22 cellular contexts compared by ENCODE assay signal in the genomic region with DNA sequence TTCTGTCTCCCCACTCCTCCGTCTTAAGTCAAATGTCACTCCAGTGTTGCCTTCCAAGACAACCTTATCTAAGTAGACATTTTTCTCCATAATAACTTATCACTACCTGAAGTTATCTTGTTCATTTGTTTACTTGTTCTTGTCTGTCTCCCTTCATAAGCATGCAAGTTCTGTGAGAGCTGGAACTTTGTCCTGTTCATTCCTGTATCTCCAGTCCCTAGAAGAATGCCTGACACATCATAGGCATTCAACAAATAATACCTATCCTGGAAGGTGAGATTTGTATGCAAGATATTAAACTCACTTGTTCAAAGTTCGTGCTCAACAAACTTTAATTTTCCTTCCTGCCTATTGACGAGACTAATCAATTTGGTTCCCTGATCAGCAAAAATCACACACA. TPM values are rescaled to one million over a fixed set of nuclear protein-coding genes. Genes with fewer than 3 reads are reported as not detected.
A peak's percentile ranks its signal among the peaks of the same experiment; 100 is the strongest.
DNase-seq lines count a peak whose midpoint lies in the region; ATAC-seq and TF ChIP-seq lines count a peak whose summit lies in the region.
"Had no signal": no experiment of that assay in that cellular context is flagged by ENCODE, and none has a peak within 500 bp of the region (broad histone marks: within the 10 kb centered on the region; RNA-seq: fewer than 3 reads in every experiment).

No MANE protein-coding gene starts in this region.

- ATAC-seq in activated CD8-positive, alpha-beta memory T cell treated with anti-CD3 and anti-CD28 coated beads, Interleukin-2, amount 10 ng/mL, durations not matched to agents 7 days and 5 days, result no peak
- no peak for ATAC-seq in natural killer cell
- no peak for ATAC-seq in aorta (ENCODE audit: low FRiP score)
- no peak for ATAC-seq in GM23338
- ATAC-seq: HCT116, heart left ventricle, left colon, upper lobe of right lung had no signal

- no peak overlapping the region for H3K4me3 Mint-ChIP-seq in activated CD8-positive, alpha-beta memory T cell treated with anti-CD3 and anti-CD28 coated beads, Interleukin-2, amount 10 ng/mL, durations not matched to agents 7 days and 5 days
- H3K4me3 Mint-ChIP-seq in Caco-2 (ENCODE audit: unreplicated experiment) (peak overlapping the region; percentile 60), natural killer cell (no peak overlapping the region), neural progenitor cell (no peak overlapping the region), GM23338 (no peak overlapping the region)
- no peak overlapping the region for H3K4me3 Mint-ChIP-seq in activated naive CD8-positive, alpha-beta T cell
- H3K4me3 Mint-ChIP-seq: brain had no signal

- H3F3A ChIP-seq in neural progenitor cell (ENCODE audit: low read depth) (no peaks in the 10 kb centered on the region), GM23338 (replicated peaks; ENCODE audit: low read depth) (no peaks in the 10 kb centered on the region)

- H3K27me3 ChIP-seq in Caco-2 (replicated peaks; ENCODE audit: control insufficient read depth, insufficient read depth, low read length) (no peaks in the 10 kb centered on the region), aorta (ENCODE audit: control insufficient read depth in 1 of 2, insufficient read depth in 2 of 2, low read length in 1 of 2) (no peaks in the 10 kb centered on the region), neural progenitor cell (no peaks in the 10 kb centered on the region), GM23338 (ENCODE audit: insufficient read depth) (no peaks in the 10 kb centered on the region)
- H3K27me3 ChIP-seq: heart left ventricle, SJSA1, upper lobe of right lung had no signal

- no peaks in the 10 kb centered on the region for H3K9me3 ChIP-seq in Caco-2
- H3K9me3 ChIP-seq in aorta (ENCODE audit: control insufficient read depth, low read length), result no peaks in the 10 kb centered on the region
- no peaks in the 10 kb centered on the region for H3K9me3 ChIP-seq in neural progenitor cell (ENCODE audit: low read depth)
- H3K9me3 ChIP-seq: heart left ventricle, SJSA1, upper lobe of right lung had no signal

- peaks cover 49% of the 10 kb centered on the region for H3K4me1 Mint-ChIP-seq in activated CD8-positive, alpha-beta memory T cell treated with anti-CD3 and anti-CD28 coated beads, Interleukin-2, amount 10 ng/mL, durations not matched to agents 7 days and 5 days
- peaks cover 12% of the 10 kb centered on the region for H3K4me1 Mint-ChIP-seq in Caco-2 (ENCODE audit: low read depth, unreplicated experiment)
- H3K4me1 Mint-ChIP-seq in activated naive CD8-positive, alpha-beta T cell (ENCODE audit: low read depth), result peaks cover 38% of the 10 kb centered on the region
- H3K4me1 Mint-ChIP-seq in natural killer cell, result peaks cover 42 to 45% of the 10 kb centered on the region in 2 donors
- no peaks in the 10 kb centered on the region for H3K4me1 Mint-ChIP-seq in neural progenitor cell
- H3K4me1 Mint-ChIP-seq in GM23338, result no peaks in the 10 kb centered on the region; the same call in 2 of the 3 replicates

- no peak for DNase-seq in activated CD8-positive, alpha-beta memory T cell treated with anti-CD3 and anti-CD28 coated beads, Interleukin-2, amount 10 ng/mL, durations not matched to agents 7 days and 5 days
- DNase-seq in activated CD8-positive, alpha-beta memory T cell treated with anti-CD3 and anti-CD28 coated beads, Interleukin-2, amount 50 U/mL, for 48 hours, result no peak
- DNase-seq in Caco-2 (peak; percentile 56 to 61), natural killer cell (no peak), aorta (no peak), neural progenitor cell (ENCODE audit: low spot score) (no peak), GM23338 (ENCODE audit: low spot score) (no peak)
- DNase-seq: ACHN; activated CD4-positive, alpha-beta T cell treated with anti-CD3 and anti-CD28 coated beads for 4 hours; activated T-cell treated with anti-CD3 and anti-CD28 coated beads for 4 hours; Calu3; heart left ventricle; left colon; NCI-H1105; NCI-H2029 treated with DMSO at 0.1 percent for 48 hours; NCI-H2227 treated with DMSO at 0.1 percent for 48 hours; occipital lobe; upper lobe of right lung had no signal

- H2AFZ ChIP-seq in neural progenitor cell (replicated peaks), result no peak overlapping the region
- H2AFZ ChIP-seq in GM23338, result no peak overlapping the region

- H3K27ac Mint-ChIP-seq in activated CD8-positive, alpha-beta memory T cell treated with anti-CD3 and anti-CD28 coated beads, Interleukin-2, amount 10 ng/mL, durations not matched to agents 7 days and 5 days, result peak overlapping the region; percentile 98
- H3K27ac Mint-ChIP-seq in Caco-2 (ENCODE audit: unreplicated experiment) (peak overlapping the region; percentile 50), natural killer cell (peak overlapping the region; percentile 90 to 96), neural progenitor cell (no peak overlapping the region), GM23338 (no peak overlapping the region)
- peak overlapping the region; percentile 97 for H3K27ac Mint-ChIP-seq in activated naive CD8-positive, alpha-beta T cell
- H3K27ac Mint-ChIP-seq: brain had no signal

- no peak overlapping the region for H3K9ac ChIP-seq in neural progenitor cell

- no TSS peak for BruUV-seq in Caco-2 (replicated peaks; lab: Mats Ljungman, UMichigan)

- H3K4me3 ChIP-seq in Caco-2 (ENCODE audit: low read depth, low read length), result no peak overlapping the region
- no peak overlapping the region for H3K4me3 ChIP-seq in aorta (ENCODE audit: low read length in 2 of 2)
- H3K4me3 ChIP-seq in neural progenitor cell, result no peak overlapping the region
- H3K4me3 ChIP-seq in GM23338, result no peak overlapping the region
- H3K4me3 ChIP-seq: heart left ventricle, SJSA1, upper lobe of right lung had no signal

- H3K4me2 ChIP-seq in neural progenitor cell, result no peak overlapping the region
- H3K4me2 ChIP-seq in GM23338, result no peak overlapping the region

- POLR2A ChIA-PET in Caco-2 (lab: Charles Lee), result interaction anchor here (0.6 to 1.4 kb wide), 2 partner anchors 24 to 58 kb away, joined by 4 to 6 read pairs; a partner anchor contains a TSS

- TF ChIP-seq CTCF in Caco-2 (IDR thresholded peaks at IDR 0.05; ENCODE audit: insufficient read depth in 1 of 2, low read depth in 1 of 2, low read length in 1 of 2, severe bottlenecking in 1 of 2, unreplicated experiment in 1 of 2) (no peak), natural killer cell (IDR thresholded peaks at IDR 0.05) (no peak), neural progenitor cell (IDR thresholded peaks at IDR 0.05) (no peak), GM23338 (conservative IDR thresholded peaks at IDR 0.05; ENCODE audit: low read depth in 2 of 2) (no peak)

- H3K4me1 ChIP-seq in Caco-2 (peaks cover 47% of the 10 kb centered on the region), aorta (ENCODE audit: control insufficient read depth in 1 of 2, insufficient read depth in 2 of 2, low read length in 2 of 2) (no peaks in the 10 kb centered on the region), neural progenitor cell (no peaks in the 10 kb centered on the region), GM23338 (ENCODE audit: insufficient read depth) (no peaks in the 10 kb centered on the region)
- H3K4me1 ChIP-seq: upper lobe of right lung had no signal

- H3K36me3 Mint-ChIP-seq in activated CD8-positive, alpha-beta memory T cell treated with anti-CD3 and anti-CD28 coated beads, Interleukin-2, amount 10 ng/mL, durations not matched to agents 7 days and 5 days, result peaks cover 8% of the 10 kb centered on the region
- no peaks in the 10 kb centered on the region for H3K36me3 Mint-ChIP-seq in Caco-2 (ENCODE audit: insufficient read depth, unreplicated experiment)
- H3K36me3 Mint-ChIP-seq in activated naive CD8-positive, alpha-beta T cell, result no peaks in the 10 kb centered on the region
- no peaks in the 10 kb centered on the region for H3K36me3 Mint-ChIP-seq in natural killer cell
- no peaks in the 10 kb centered on the region for H3K36me3 Mint-ChIP-seq in neural progenitor cell
- no peaks in the 10 kb centered on the region for H3K36me3 Mint-ChIP-seq in GM23338 (ENCODE audit: low read depth)
- H3K36me3 Mint-ChIP-seq: brain had no signal

- no peaks in the 10 kb centered on the region for H3K9me2 ChIP-seq in GM23338 (ENCODE audit: insufficient read depth)

- CTCF ChIA-PET in activated CD8-positive, alpha-beta memory T cell treated with anti-CD3 and anti-CD28 coated beads, Interleukin-2, amount 10 ng/mL, durations not matched to agents 7 days and 5 days (lab: Charles Lee), result interaction anchor here (1.5 to 2.3 kb wide), 2 partner anchors 38 to 58 kb away, joined by 3 to 7 read pairs; a partner anchor contains a TSS
- CTCF ChIA-PET in Caco-2 (lab: Charles Lee), result no interaction called here

- H3K27ac ChIP-seq in aorta (ENCODE audit: low read depth in 1 of 2, low read length in 2 of 2) (no peak overlapping the region), neural progenitor cell (no peak overlapping the region), GM23338 (ENCODE audit: low read depth) (no peak overlapping the region)
- H3K27ac ChIP-seq: SJSA1 had no signal

- no peaks in the 10 kb centered on the region for H3K27me3 Mint-ChIP-seq in activated CD8-positive, alpha-beta memory T cell treated with anti-CD3 and anti-CD28 coated beads, Interleukin-2, amount 10 ng/mL, durations not matched to agents 7 days and 5 days
- H3K27me3 Mint-ChIP-seq in Caco-2 (ENCODE audit: insufficient read depth, unreplicated experiment) (no peaks in the 10 kb centered on the region), natural killer cell (ENCODE audit: low read depth in 2 of 2) (peaks cover 0 to 4% of the 10 kb centered on the region in 2 donors), neural progenitor cell (ENCODE audit: insufficient read depth, low read depth) (no peaks in the 10 kb centered on the region), GM23338 (ENCODE audit: insufficient read depth, low read depth, poor library complexity) (no peaks in the 10 kb centered on the region)
- no peaks in the 10 kb centered on the region for H3K27me3 Mint-ChIP-seq in activated naive CD8-positive, alpha-beta T cell

- no peaks in the 10 kb centered on the region for H3K9me3 Mint-ChIP-seq in activated CD8-positive, alpha-beta memory T cell treated with anti-CD3 and anti-CD28 coated beads, Interleukin-2, amount 10 ng/mL, durations not matched to agents 7 days and 5 days (ENCODE audit: low read depth)
- no peaks in the 10 kb centered on the region for H3K9me3 Mint-ChIP-seq in Caco-2 (ENCODE audit: unreplicated experiment)
- no peaks in the 10 kb centered on the region for H3K9me3 Mint-ChIP-seq in activated naive CD8-positive, alpha-beta T cell (ENCODE audit: low read depth)
- H3K9me3 Mint-ChIP-seq in natural killer cell, result no peaks in the 10 kb centered on the region
- no peaks in the 10 kb centered on the region for H3K9me3 Mint-ChIP-seq in neural progenitor cell
- no peaks in the 10 kb centered on the region; the same call in 2 of the 3 replicates for H3K9me3 Mint-ChIP-seq in GM23338
- H3K9me3 Mint-ChIP-seq: brain had no signal

- H4K20me1 ChIP-seq in neural progenitor cell (ENCODE audit: low read depth) (no peaks in the 10 kb centered on the region), GM23338 (replicated peaks; ENCODE audit: insufficient read depth) (no peaks in the 10 kb centered on the region)

- 82 to 89% methylated on average over 3 of the region's 3 CpGs for WGBS in aorta, 2 donors

- intact Hi-C loops in Caco-2 (cut with micrococcal nuclease; ENCODE audit: unreplicated experiment), result loop anchor here (1.0 kb wide), 3 partner anchors 24 to 53 kb away; a partner anchor contains a TSS
- intact Hi-C loops in natural killer cell (cut with micrococcal nuclease), result loop anchor here (2.0 kb wide), 1 partner anchor 53 kb away; a partner anchor contains a TSS
- intact Hi-C loops in aorta (cut with DNase I), result no loop called here

- H3K79me2 ChIP-seq in neural progenitor cell (ENCODE audit: low read depth) (no peaks in the 10 kb centered on the region), GM23338 (replicated peaks; ENCODE audit: insufficient read depth) (no peaks in the 10 kb centered on the region)

- H3K36me3 ChIP-seq in Caco-2 (ENCODE audit: control insufficient read depth, insufficient read depth, low read length) (no peaks in the 10 kb centered on the region), aorta (ENCODE audit: control insufficient read depth in 1 of 2, insufficient read depth in 2 of 2, low read length in 1 of 2) (no peaks in the 10 kb centered on the region), neural progenitor cell (no peaks in the 10 kb centered on the region), GM23338 (ENCODE audit: insufficient read depth) (no peaks in the 10 kb centered on the region)
- H3K36me3 ChIP-seq: heart left ventricle, SJSA1, upper lobe of right lung had no signal

RNA-seq across cellular contexts. Expression of a gene that starts 5.7 kb away (rescaled TPM):
- total RNA-seq in activated CD8-positive, alpha-beta memory T cell treated with anti-CD3 and anti-CD28 coated beads, Interleukin-2, amount 10 ng/mL, durations not matched to agents 7 days and 5 days, result 10 to 100 TPM; 25.6 to 26.9 TPM
- total RNA-seq in Caco-2 (2022) (60.4 and 71.5 TPM in 2 replicates), natural killer cell (10 to 100 TPM; 44.7 to 45.7 (median 45.4) TPM), aorta (10 to 100 TPM; 25.2 to 26.7 TPM), neural progenitor cell (ENCODE audit: low replicate concordance) (11.2 and 13.0 TPM in 2 replicates)
- polyA plus RNA-seq in aorta (10 to 100 TPM; 13.5 to 14.3 TPM), GM23338 (2016; fragmentation: Nextera tagmentation; extraction: Ambion mirVana) (8.6 and 9.5 TPM in 2 replicates)
- total RNA-seq in GM23338 (2014; rRNA removed; shearing (Covaris generic)), result 8.5 and 10.9 TPM in 2 replicates

RNA-seq across cellular contexts. Expression of a gene that starts 53.0 kb away (rescaled TPM):
- 100 to 1,000 TPM in 1 of 2 experiments, 10 to 100 TPM in 1; 96.2 to 133 TPM for total RNA-seq in activated CD8-positive, alpha-beta memory T cell treated with anti-CD3 and anti-CD28 coated beads, Interleukin-2, amount 10 ng/mL, durations not matched to agents 7 days and 5 days
- total RNA-seq in Caco-2 (2022), result 98.5 and 100 TPM in 2 replicates
- total RNA-seq in natural killer cell, result 100 to 1,000 TPM; 121 to 153 (median 145) TPM
- total RNA-seq in aorta, result 10 to 100 TPM; 53.2 to 56.9 TPM
- 10 to 100 TPM; 27.8 to 59.1 TPM for polyA plus RNA-seq in aorta
- 82.8 and 110 TPM in 2 replicates for total RNA-seq in neural progenitor cell (ENCODE audit: low replicate concordance)
- total RNA-seq in GM23338 (2014; rRNA removed; shearing (Covaris generic)), result 60.0 and 69.8 TPM in 2 replicates
- polyA plus RNA-seq in GM23338 (2016; fragmentation: Nextera tagmentation; extraction: Ambion mirVana), result 275 and 325 TPM in 2 replicates

RNA-seq across cellular contexts. Expression of a gene that starts 57.9 kb away (rescaled TPM):
- 10 to 100 TPM; 25.0 to 25.6 TPM for total RNA-seq in activated CD8-positive, alpha-beta memory T cell treated with anti-CD3 and anti-CD28 coated beads, Interleukin-2, amount 10 ng/mL, durations not matched to agents 7 days and 5 days
- total RNA-seq in Caco-2 (2022) (28.3 and 28.6 TPM in 2 replicates), natural killer cell (10 to 100 TPM; 20.0 to 32.0 (median 22.0) TPM), aorta (10 to 100 TPM; 27.0 to 30.4 TPM), neural progenitor cell (ENCODE audit: low replicate concordance) (22.3 and 32.5 TPM in 2 replicates)
- polyA plus RNA-seq in aorta (10 to 100 TPM; 18.0 to 18.2 TPM), GM23338 (2016; fragmentation: Nextera tagmentation; extraction: Ambion mirVana) (14.8 and 17.2 TPM in 2 replicates)
- total RNA-seq in GM23338 (2014; rRNA removed; shearing (Covaris generic)), result 20.2 and 27.7 TPM in 2 replicates

Comparison
In these comparisons a context has a peak if more than half of its experiments do, and no peak if none do; other contexts are left out.
1. DNase-seq: peak in Caco-2 (2 of 2); none in activated CD8-positive, alpha-beta memory T cell treated with anti-CD3 and anti-CD28 coated beads, Interleukin-2, amount 10 ng/mL, durations not matched to agents 7 days and 5 days (single experiment), activated CD8-positive, alpha-beta memory T cell treated with anti-CD3 and anti-CD28 coated beads, Interleukin-2, amount 50 U/mL, for 48 hours (single experiment), natural killer cell (single experiment), aorta (0 of 2), neural progenitor cell (single experiment) and GM23338 (single experiment).
2. H3K27ac Mint-ChIP-seq: peak in activated CD8-positive, alpha-beta memory T cell treated with anti-CD3 and anti-CD28 coated beads, Interleukin-2, amount 10 ng/mL, durations not matched to agents 7 days and 5 days (single experiment), Caco-2 (single experiment), activated naive CD8-positive, alpha-beta T cell (single experiment) and natural killer cell (2 of 2); none in neural progenitor cell (single experiment) and GM23338 (single experiment).
3. intact Hi-C loops: an anchor here in Caco-2 (1.0 kb wide) and natural killer cell (2.0 kb wide); none called in aorta.